7 cellular contexts compared by ENCODE assay signal in genomic region chr16:67865318-67865717, GRCh38. TPM values are rescaled to one million over a fixed set of nuclear protein-coding genes. Genes with fewer than 3 reads are reported as not detected.
DNase-seq lines count a peak whose midpoint lies in the region; ATAC-seq, FAIRE-seq and TF ChIP-seq lines count a peak whose summit lies in the region.
"Had no signal": no experiment of that assay in that cellular context is flagged by ENCODE, and none has a peak within 500 bp of the region (broad histone marks: within the 10 kb centered on the region; RNA-seq: fewer than 3 reads in every experiment).

No MANE protein-coding gene starts in this region.

- H3K9ac ChIP-seq in K562 (ENCODE audit: insufficient read depth in 1 of 2, low read depth in 2 of 2, low read length in 2 of 2), result no peak overlapping the region

- no peak for FAIRE-seq in K562 (lab: Jason Lieb, UNC)

- no peak overlapping the region for H3K27ac Mint-ChIP-seq in activated naive CD8-positive, alpha-beta T cell treated with anti-CD3 and anti-CD28 coated beads, Interleukin-2, amount 10 ng/mL, durations not matched to agents 7 days and 5 days
- H3K27ac Mint-ChIP-seq in activated naive CD8-positive, alpha-beta T cell treated with anti-CD3 and anti-CD28 coated beads for 36 hours, result no peak overlapping the region
- H3K27ac Mint-ChIP-seq: activated naive CD8-positive, alpha-beta T cell had no signal

- H3K4me1 ChIP-seq in K562 (replicated peaks in 1 of 2; ENCODE audit: control insufficient read depth in 2 of 2, insufficient read depth in 2 of 2, low read length in 2 of 2), result peaks cover 10% of the 10 kb centered on the region in 2 experiments; a peak in 4 of 5 replicates
- peaks cover 0 to 27% of the 10 kb centered on the region in 2 donors for H3K4me1 ChIP-seq in thyroid gland

- H3K79me2 ChIP-seq in K562 (ENCODE audit: control insufficient read depth, insufficient read depth, low read length), result peaks cover 47% of the 10 kb centered on the region

- H3K9me3 ChIP-seq in K562 (replicated peaks; ENCODE audit: control insufficient read depth, insufficient read depth, low read depth, low read length), result no peaks in the 10 kb centered on the region
- no peaks in the 10 kb centered on the region for H3K9me3 ChIP-seq in thyroid gland

- H3K27me3 Mint-ChIP-seq in activated naive CD8-positive, alpha-beta T cell treated with anti-CD3 and anti-CD28 coated beads, Interleukin-2, amount 10 ng/mL, durations not matched to agents 7 days and 5 days, result no peaks in the 10 kb centered on the region
- H3K27me3 Mint-ChIP-seq in activated naive CD8-positive, alpha-beta T cell treated with anti-CD3 and anti-CD28 coated beads for 36 hours, result no peaks in the 10 kb centered on the region
- H3K27me3 Mint-ChIP-seq: activated naive CD8-positive, alpha-beta T cell had no signal

- peak; percentile 54 for ATAC-seq in activated naive CD8-positive, alpha-beta T cell treated with anti-CD3 and anti-CD28 coated beads, Interleukin-2, amount 10 ng/mL, durations not matched to agents 7 days and 5 days (ENCODE audit: low read depth)
- peak; percentile 75 for ATAC-seq in K562
- ATAC-seq in HG03342 (IDR thresholded peaks at IDR 0.05; ENCODE audit: unreplicated experiment), result no peak

- no peaks in the 10 kb centered on the region for H3K9me1 ChIP-seq in K562 (ENCODE audit: control insufficient read depth, insufficient read depth, low read length)

- no peak overlapping the region for H3K4me3 Mint-ChIP-seq in activated naive CD8-positive, alpha-beta T cell treated with anti-CD3 and anti-CD28 coated beads, Interleukin-2, amount 10 ng/mL, durations not matched to agents 7 days and 5 days
- H3K4me3 Mint-ChIP-seq in activated naive CD8-positive, alpha-beta T cell treated with anti-CD3 and anti-CD28 coated beads for 36 hours, result no peak overlapping the region
- H3K4me3 Mint-ChIP-seq: activated naive CD8-positive, alpha-beta T cell had no signal

- WGBS in K562 (ENCODE audit: insufficient coverage, low coverage, missing lambda C conversion rate), result 96% methylated on average over 2 of the region's 2 CpGs
- 90 to 100% methylated on average over 2 of the region's 2 CpGs for WGBS in thyroid gland, 2 donors

- no peak overlapping the region for H3K4me2 ChIP-seq in K562 (ENCODE audit: insufficient read depth, low read length)

- POLR2A ChIA-PET in activated naive CD8-positive, alpha-beta T cell treated with anti-CD3 and anti-CD28 coated beads, Interleukin-2, amount 10 ng/mL, durations not matched to agents 7 days and 5 days (lab: Charles Lee), result interaction anchor here (0.7 kb wide), 3 partner anchors 20 to 669 kb away, joined by 3 to 5 read pairs (median 4); no protein-coding TSS in a partner anchor
- POLR2A ChIA-PET in K562 (lab: Yijun Ruan, JAX), result interaction anchor here (0.6 to 1.2 kb wide), 5 partner anchors 9 to 597 kb away, joined by 3 read pairs; no protein-coding TSS in a partner anchor

- in situ Hi-C loops in K562 (cut with MboI), result no loop called here

- H3K27ac ChIP-seq in K562 (ENCODE audit: extremely low read depth, low read depth, low read length) (no peak overlapping the region), thyroid gland (no peak overlapping the region)

- peaks cover 6% of the 10 kb centered on the region for H3K4me1 Mint-ChIP-seq in activated naive CD8-positive, alpha-beta T cell treated with anti-CD3 and anti-CD28 coated beads, Interleukin-2, amount 10 ng/mL, durations not matched to agents 7 days and 5 days
- peaks cover 5% of the 10 kb centered on the region for H3K4me1 Mint-ChIP-seq in activated naive CD8-positive, alpha-beta T cell treated with anti-CD3 and anti-CD28 coated beads for 36 hours

- BruUV-seq in K562 (replicated peaks; lab: Mats Ljungman, UMichigan), result no TSS peak

- TF ChIP-seq RAD21 in K562 (CRISPR knock-in tag; conservative IDR thresholded peaks at IDR 0.05 in 1 of 2, IDR thresholded peaks at IDR 0.05 in 1 of 2), result peak; percentile 38 to 64; a peak in 3 of 4 replicates

- H3K36me3 ChIP-seq in K562 (ENCODE audit: control insufficient read depth, insufficient read depth, low read length), result peaks cover 88% of the 10 kb centered on the region; the same call in 2 of the 3 replicates
- peaks cover 10 to 29% of the 10 kb centered on the region in 2 donors for H3K36me3 ChIP-seq in thyroid gland

- H3K4me3 ChIP-seq in K562, result no peak overlapping the region
- no peak overlapping the region for H3K4me3 ChIP-seq in thyroid gland (replicated peaks in 1 of 3)

- TF ChIP-seq EP300 in K562 (IDR thresholded peaks at IDR 0.05; ENCODE audit: low read length), result no peak

- DNase-seq in activated naive CD8-positive, alpha-beta T cell treated with anti-CD3 and anti-CD28 coated beads, Interleukin-2, amount 10 ng/mL, durations not matched to agents 7 days and 5 days, result no peak
- no peak for DNase-seq in activated naive CD8-positive, alpha-beta T cell treated with anti-CD3 and anti-CD28 coated beads for 36 hours
- DNase-seq in K562 (ENCODE audit: extremely low read depth in 1 of 4, low spot score in 3 of 4) (peak in 2 of 4 experiments; percentile 33 to 42), thyroid gland (peak in 1 of 2 donors; percentile 19), NCI-H2029 (lab: John Stamatoyannopoulos, UW) (no peak)

- peak; percentile 54 to 67 (median 66) for TF ChIP-seq CTCF in K562 (IDR thresholded peaks at IDR 0.05 in 2 of 3, conservative IDR thresholded peaks at IDR 0.05 in 1 of 3; ENCODE audit: insufficient read depth in 2 of 3, low read depth in 1 of 3, low read length in 3 of 3)
- peak in 4 of 6 experiments; percentile 1 to 28 (median 20) for TF ChIP-seq CTCF in thyroid gland (IDR thresholded peaks at IDR 0.05)

- intact Hi-C loops in K562 (cut with micrococcal nuclease) (loop anchor here (1.0 kb wide), 1 partner anchor 49 kb away; no protein-coding TSS in a partner anchor), thyroid gland (cut with DNase I) (no loop called here)

- peaks cover 26% of the 10 kb centered on the region for H4K20me1 ChIP-seq in K562 (replicated peaks; ENCODE audit: control insufficient read depth, insufficient read depth, low read length)

- no peaks in the 10 kb centered on the region for H3K9me3 Mint-ChIP-seq in activated naive CD8-positive, alpha-beta T cell treated with anti-CD3 and anti-CD28 coated beads, Interleukin-2, amount 10 ng/mL, durations not matched to agents 7 days and 5 days
- no peaks in the 10 kb centered on the region for H3K9me3 Mint-ChIP-seq in activated naive CD8-positive, alpha-beta T cell treated with anti-CD3 and anti-CD28 coated beads for 36 hours

- H2AFZ ChIP-seq in K562 (ENCODE audit: low read depth, low read length), result no peak overlapping the region

- CTCF ChIA-PET in K562 (lab: Yijun Ruan, JAX; ENCODE audit: low intra/inter-chr PET ratio), result interaction anchor here (0.6 to 1.7 kb wide), 3 partner anchors 24 to 193 kb away, joined by 3 to 13 read pairs (median 4); no protein-coding TSS in a partner anchor

- no peaks in the 10 kb centered on the region for H3K27me3 ChIP-seq in K562 (ENCODE audit: control insufficient read depth in 2 of 2, insufficient read depth in 2 of 2, low read length in 2 of 2)
- no peaks in the 10 kb centered on the region for H3K27me3 ChIP-seq in thyroid gland

- no peaks in the 10 kb centered on the region for H3K36me3 Mint-ChIP-seq in activated naive CD8-positive, alpha-beta T cell treated with anti-CD3 and anti-CD28 coated beads, Interleukin-2, amount 10 ng/mL, durations not matched to agents 7 days and 5 days
- no peaks in the 10 kb centered on the region for H3K36me3 Mint-ChIP-seq in activated naive CD8-positive, alpha-beta T cell treated with anti-CD3 and anti-CD28 coated beads for 36 hours
- H3K36me3 Mint-ChIP-seq: activated naive CD8-positive, alpha-beta T cell had no signal

- TF ChIP-seq POLR2A in K562 (conservative IDR thresholded peaks at IDR 0.05), result no peak
- TF ChIP-seq POLR2A in thyroid gland (IDR thresholded peaks at IDR 0.05), result no peak

RNA-seq across cellular contexts. Expression of gene EDC4, which starts 7.5 kb away (rescaled TPM):
- 100 to 1,000 TPM; 119 to 130 TPM for total RNA-seq in activated naive CD8-positive, alpha-beta T cell treated with anti-CD3 and anti-CD28 coated beads, Interleukin-2, amount 10 ng/mL, durations not matched to agents 7 days and 5 days
- total RNA-seq in activated naive CD8-positive, alpha-beta T cell treated with anti-CD3 and anti-CD28 coated beads for 36 hours, result 100 to 1,000 TPM in 1 of 2 experiments, 10 to 100 TPM in 1; 99.6 to 102 TPM
- 174 and 524 TPM in 2 replicates for total RNA-seq in K562 (2011; cell fraction: chromatin; rRNA removed; ENCODE audit: low replicate concordance)
- total RNA-seq in K562 (2011; cell fraction: nucleolus; rRNA removed), result 286 and 293 TPM in 2 replicates
- 178 and 194 TPM in 2 replicates for total RNA-seq in K562 (2011; cell fraction: nucleoplasm; rRNA removed)
- 84.6 and 102 TPM in 2 replicates for total RNA-seq in K562 (2014; rRNA removed)
- total RNA-seq in K562 (2014; rRNA removed; fragmentation: Illumina TruSeq; extraction: Trizol), result 59.5 and 74.0 TPM in 2 replicates
- 68.9 and 71.2 TPM in 2 replicates for total RNA-seq in K562 (2015; rRNA removed; fragmentation: Illumina TruSeq; extraction: Trizol)
- 111 and 131 TPM in 2 replicates for total RNA-seq in K562 (2021)
- polyA plus RNA-seq in K562 (2011; rRNA removed), result 63.0 and 84.1 TPM in 2 replicates
- 87.9 and 129 TPM in 2 replicates for polyA plus RNA-seq in K562 (2011; cell fraction: cytosol; rRNA removed)
- 408 and 453 TPM in 2 replicates for polyA plus RNA-seq in K562 (2011; cell fraction: nucleus; rRNA removed)
- 75.2 and 111 TPM in 2 replicates for polyA plus RNA-seq in K562 (2012)
- 106 and 113 TPM in 2 replicates for polyA plus RNA-seq in K562 (2014; fragmentation: Illumina TruSeq; extraction: Trizol)
- polyA plus RNA-seq in K562 (2014; fragmentation: Nextera tagmentation; extraction: Ambion mirVana), result 1 to 10 TPM; 1.1 to 2.7 TPM
- 72.2 and 91.1 TPM in 2 replicates for polyA plus RNA-seq in K562 (2014; rRNA removed)
- polyA minus RNA-seq in K562 (2011; rRNA and poly(A)+ RNA removed), result 56.9 and 154 TPM in 2 replicates
- 115 and 124 TPM in 2 replicates for polyA minus RNA-seq in K562 (2011; cell fraction: cytosol; rRNA and poly(A)+ RNA removed)
- 72.2 and 91.3 TPM in 2 replicates for polyA minus RNA-seq in K562 (2011; cell fraction: nucleus; rRNA and poly(A)+ RNA removed)
- 10 to 100 TPM; 31.4 to 68.2 (median 41.2) TPM for total RNA-seq in thyroid gland

RNA-seq across cellular contexts. Expression of gene CENPT, which starts 17.8 kb away (rescaled TPM):
- total RNA-seq in activated naive CD8-positive, alpha-beta T cell treated with anti-CD3 and anti-CD28 coated beads, Interleukin-2, amount 10 ng/mL, durations not matched to agents 7 days and 5 days, result 10 to 100 TPM; 84.0 to 90.7 TPM
- total RNA-seq in activated naive CD8-positive, alpha-beta T cell treated with anti-CD3 and anti-CD28 coated beads for 36 hours, result 10 to 100 TPM; 42.2 to 42.4 TPM
- 148 and 303 TPM in 2 replicates for total RNA-seq in K562 (2011; cell fraction: chromatin; rRNA removed; ENCODE audit: low replicate concordance)
- 234 and 236 TPM in 2 replicates for total RNA-seq in K562 (2011; cell fraction: nucleolus; rRNA removed)
- 115 and 154 TPM in 2 replicates for total RNA-seq in K562 (2011; cell fraction: nucleoplasm; rRNA removed)
- 67.1 and 73.7 TPM in 2 replicates for total RNA-seq in K562 (2014; rRNA removed)
- total RNA-seq in K562 (2014; rRNA removed; fragmentation: Illumina TruSeq; extraction: Trizol), result 15.1 and 20.1 TPM in 2 replicates
- 37.7 and 39.7 TPM in 2 replicates for total RNA-seq in K562 (2015; rRNA removed; fragmentation: Illumina TruSeq; extraction: Trizol)
- 62.9 and 65.7 TPM in 2 replicates for total RNA-seq in K562 (2021)
- 44.1 and 57.0 TPM in 2 replicates for polyA plus RNA-seq in K562 (2011; rRNA removed)
- 50.3 and 77.4 TPM in 2 replicates for polyA plus RNA-seq in K562 (2011; cell fraction: cytosol; rRNA removed)
- polyA plus RNA-seq in K562 (2011; cell fraction: nucleus; rRNA removed), result 431 and 574 TPM in 2 replicates
- 56.5 and 66.4 TPM in 2 replicates for polyA plus RNA-seq in K562 (2012)
- polyA plus RNA-seq in K562 (2014; fragmentation: Illumina TruSeq; extraction: Trizol), result 55.2 and 57.7 TPM in 2 replicates
- polyA plus RNA-seq in K562 (2014; fragmentation: Nextera tagmentation; extraction: Ambion mirVana), result 1 to 10 TPM; 3.6 to 8.3 TPM
- 89.1 and 94.2 TPM in 2 replicates for polyA plus RNA-seq in K562 (2014; rRNA removed)
- 22.1 and 23.9 TPM in 2 replicates for polyA minus RNA-seq in K562 (2011; rRNA and poly(A)+ RNA removed)
- polyA minus RNA-seq in K562 (2011; cell fraction: cytosol; rRNA and poly(A)+ RNA removed), result 24.4 and 24.6 TPM in 2 replicates
- polyA minus RNA-seq in K562 (2011; cell fraction: nucleus; rRNA and poly(A)+ RNA removed), result 66.0 and 75.9 TPM in 2 replicates
- 10 to 100 TPM; 15.7 to 43.8 (median 26.2) TPM for total RNA-seq in thyroid gland

RNA-seq across cellular contexts. Expression of gene NUTF2, which starts 18.6 kb away (rescaled TPM):
- total RNA-seq in activated naive CD8-positive, alpha-beta T cell treated with anti-CD3 and anti-CD28 coated beads, Interleukin-2, amount 10 ng/mL, durations not matched to agents 7 days and 5 days, result 10 to 100 TPM; 88.4 TPM
- total RNA-seq in activated naive CD8-positive, alpha-beta T cell treated with anti-CD3 and anti-CD28 coated beads for 36 hours, result 100 to 1,000 TPM; 174 to 181 TPM
- total RNA-seq in K562 (2011; cell fraction: chromatin; rRNA removed; ENCODE audit: low replicate concordance), result 64.0 and 124 TPM in 2 replicates
- 96.3 and 98.1 TPM in 2 replicates for total RNA-seq in K562 (2011; cell fraction: nucleolus; rRNA removed)
- total RNA-seq in K562 (2011; cell fraction: nucleoplasm; rRNA removed), result 87.5 and 97.2 TPM in 2 replicates
- total RNA-seq in K562 (2014; rRNA removed) (118 and 124 TPM in 2 replicates), K562 (2014; rRNA removed; fragmentation: Illumina TruSeq; extraction: Trizol) (106 and 111 TPM in 2 replicates), K562 (2015; rRNA removed; fragmentation: Illumina TruSeq; extraction: Trizol) (129 and 147 TPM in 2 replicates), K562 (2021) (141 and 146 TPM in 2 replicates), thyroid gland (100 to 1,000 TPM in 1 of 4 donors, 10 to 100 TPM in 3; 31.6 to 153 (median 58.4) TPM)
- polyA plus RNA-seq in K562 (2011; rRNA removed) (125 and 181 TPM in 2 replicates), K562 (2014; fragmentation: Illumina TruSeq; extraction: Trizol) (199 and 236 TPM in 2 replicates), K562 (2014; fragmentation: Nextera tagmentation; extraction: Ambion mirVana) (100 to 1,000 TPM; 244 to 246 TPM), K562 (2014; rRNA removed) (183 and 248 TPM in 2 replicates)
- 221 and 371 TPM in 2 replicates for polyA plus RNA-seq in K562 (2011; cell fraction: cytosol; rRNA removed)
- polyA plus RNA-seq in K562 (2011; cell fraction: nucleus; rRNA removed), result 195 and 197 TPM in 2 replicates
- 129 and 256 TPM in 2 replicates for polyA plus RNA-seq in K562 (2012)
- 180 and 188 TPM in 2 replicates for polyA minus RNA-seq in K562 (2011; rRNA and poly(A)+ RNA removed)
- 133 and 184 TPM in 2 replicates for polyA minus RNA-seq in K562 (2011; cell fraction: cytosol; rRNA and poly(A)+ RNA removed)
- 39.2 and 62.3 TPM in 2 replicates for polyA minus RNA-seq in K562 (2011; cell fraction: nucleus; rRNA and poly(A)+ RNA removed)

RNA-seq across cellular contexts. Expression of gene NRN1L, which starts 19.4 kb away (rescaled TPM):
- total RNA-seq in activated naive CD8-positive, alpha-beta T cell treated with anti-CD3 and anti-CD28 coated beads, Interleukin-2, amount 10 ng/mL, durations not matched to agents 7 days and 5 days, result 1 to 10 TPM; 2.1 to 3.1 TPM
- total RNA-seq in activated naive CD8-positive, alpha-beta T cell treated with anti-CD3 and anti-CD28 coated beads for 36 hours, result not detected
- total RNA-seq in K562 (2011; cell fraction: chromatin; rRNA removed; ENCODE audit: low replicate concordance), result 0.60 TPM in 1 of 2 replicates, not detected in the other
- total RNA-seq in K562 (2011; cell fraction: nucleolus; rRNA removed), result 0.83 and 1.6 TPM in 2 replicates
- total RNA-seq in K562 (2011; cell fraction: nucleoplasm; rRNA removed), result 1.3 and 1.8 TPM in 2 replicates
- total RNA-seq in K562 (2014; rRNA removed) (0.45 and 0.59 TPM in 2 replicates), K562 (2014; rRNA removed; fragmentation: Illumina TruSeq; extraction: Trizol) (not detected in 2 replicates), K562 (2015; rRNA removed; fragmentation: Illumina TruSeq; extraction: Trizol) (not detected in 2 replicates), K562 (2021) (0.47 and 0.86 TPM in 2 replicates), thyroid gland (1 to 10 TPM in 1 of 4 donors, not detected in 3; 2.0 TPM)
- polyA plus RNA-seq in K562 (2011; rRNA removed) (0.22 TPM in 1 of 2 replicates, not detected in the other), K562 (2014; fragmentation: Illumina TruSeq; extraction: Trizol) (0.47 TPM in 1 of 2 replicates, not detected in the other), K562 (2014; fragmentation: Nextera tagmentation; extraction: Ambion mirVana) (not detected), K562 (2014; rRNA removed) (0.43 and 0.64 TPM in 2 replicates)
- 0.75 and 1.9 TPM in 2 replicates for polyA plus RNA-seq in K562 (2011; cell fraction: cytosol; rRNA removed)
- 3.1 and 4.8 TPM in 2 replicates for polyA plus RNA-seq in K562 (2011; cell fraction: nucleus; rRNA removed)
- polyA plus RNA-seq in K562 (2012), result 0.20 and 2.4 TPM in 2 replicates
- polyA minus RNA-seq in K562 (2011; rRNA and poly(A)+ RNA removed), result not detected in 2 replicates
- not detected in 2 replicates for polyA minus RNA-seq in K562 (2011; cell fraction: cytosol; rRNA and poly(A)+ RNA removed)
- not detected in 2 replicates for polyA minus RNA-seq in K562 (2011; cell fraction: nucleus; rRNA and poly(A)+ RNA removed)

RNA-seq across cellular contexts. Expression of gene THAP11, which starts 23.2 kb away (rescaled TPM):
- total RNA-seq in activated naive CD8-positive, alpha-beta T cell treated with anti-CD3 and anti-CD28 coated beads, Interleukin-2, amount 10 ng/mL, durations not matched to agents 7 days and 5 days, result 10 to 100 TPM; 48.1 to 50.1 TPM
- total RNA-seq in activated naive CD8-positive, alpha-beta T cell treated with anti-CD3 and anti-CD28 coated beads for 36 hours, result 10 to 100 TPM; 45.9 to 47.5 TPM
- total RNA-seq in K562 (2011; cell fraction: chromatin; rRNA removed; ENCODE audit: low replicate concordance), result 4.2 and 10.7 TPM in 2 replicates
- total RNA-seq in K562 (2011; cell fraction: nucleolus; rRNA removed), result 12.9 and 13.3 TPM in 2 replicates
- total RNA-seq in K562 (2011; cell fraction: nucleoplasm; rRNA removed), result 9.1 and 9.5 TPM in 2 replicates
- 31.6 and 38.1 TPM in 2 replicates for total RNA-seq in K562 (2014; rRNA removed)
- 12.4 and 13.5 TPM in 2 replicates for total RNA-seq in K562 (2014; rRNA removed; fragmentation: Illumina TruSeq; extraction: Trizol)
- total RNA-seq in K562 (2015; rRNA removed; fragmentation: Illumina TruSeq; extraction: Trizol), result 21.1 and 21.5 TPM in 2 replicates
- total RNA-seq in K562 (2021), result 30.1 TPM in 2 replicates
- 22.5 TPM in 2 replicates for polyA plus RNA-seq in K562 (2011; rRNA removed)
- 23.6 and 48.9 TPM in 2 replicates for polyA plus RNA-seq in K562 (2011; cell fraction: cytosol; rRNA removed)
- 14.9 and 15.4 TPM in 2 replicates for polyA plus RNA-seq in K562 (2011; cell fraction: nucleus; rRNA removed)
- polyA plus RNA-seq in K562 (2012), result 18.6 and 23.6 TPM in 2 replicates
- 12.0 and 14.7 TPM in 2 replicates for polyA plus RNA-seq in K562 (2014; fragmentation: Illumina TruSeq; extraction: Trizol)
- 1 to 10 TPM; 2.4 to 3.6 TPM for polyA plus RNA-seq in K562 (2014; fragmentation: Nextera tagmentation; extraction: Ambion mirVana)
- 21.4 and 24.7 TPM in 2 replicates for polyA plus RNA-seq in K562 (2014; rRNA removed)
- 12.6 and 16.7 TPM in 2 replicates for polyA minus RNA-seq in K562 (2011; rRNA and poly(A)+ RNA removed)
- 13.6 and 15.6 TPM in 2 replicates for polyA minus RNA-seq in K562 (2011; cell fraction: cytosol; rRNA and poly(A)+ RNA removed)
- 5.3 and 7.9 TPM in 2 replicates for polyA minus RNA-seq in K562 (2011; cell fraction: nucleus; rRNA and poly(A)+ RNA removed)
- total RNA-seq in thyroid gland, result 10 to 100 TPM; 53.5 to 79.0 (median 67.8) TPM
